1 cellular context compared by ENCODE assay signal in genomic region chr19:49929611-49930482, GRCh38.
TF ChIP-seq lines count a peak whose summit lies in the region.

No MANE protein-coding gene starts in this region.

TF ChIP-seq in HepG2, 621 proteins besides CTCF, POLR2A, EP300 and RAD21 (continues in another document):
- no peak for TF ChIP-seq ADNP (CRISPR knock-in tag; IDR thresholded peaks at IDR 0.05)
- TF ChIP-seq ZBTB42 (CRISPR knock-in tag; IDR thresholded peaks at IDR 0.05), result no peak
- TF ChIP-seq ZNF644 (CRISPR knock-in tag; IDR thresholded peaks at IDR 0.05; ENCODE audit: low read depth), result no peak
- peak; percentile 17; the same call in 1 of the 2 replicates for TF ChIP-seq ARID5B (CRISPR knock-in tag; IDR thresholded peaks at IDR 0.05)
- TF ChIP-seq ZNF207 (IDR thresholded peaks at IDR 0.05; ENCODE audit: borderline replicate concordance), result no peak
- TF ChIP-seq PCBP1 (IDR thresholded peaks at IDR 0.05; ENCODE audit: borderline replicate concordance, low read depth, low read length), result peak; percentile 97
- no peak; the same call in 1 of the 2 replicates for TF ChIP-seq SOX13 (IDR thresholded peaks at IDR 0.05)
- TF ChIP-seq SOX13 (CRISPR knock-in tag; conservative IDR thresholded peaks at IDR 0.05 in 1 of 2, IDR thresholded peaks at IDR 0.05 in 1 of 2), result no peak; a peak in 1 of 4 replicates
- TF ChIP-seq ZNF543 (CRISPR knock-in tag; IDR thresholded peaks at IDR 0.05), result no peak; the same call in 1 of the 2 replicates
- TF ChIP-seq GLI4 (CRISPR knock-in tag; IDR thresholded peaks at IDR 0.05; ENCODE audit: borderline replicate concordance), result no peak
- no peak; the same call in 1 of the 2 replicates for TF ChIP-seq HOXA9 (CRISPR knock-in tag; IDR thresholded peaks at IDR 0.05; ENCODE audit: borderline replicate concordance)
- no peak for TF ChIP-seq KAT2B (IDR thresholded peaks at IDR 0.05; ENCODE audit: borderline replicate concordance, low read depth, low read length)
- TF ChIP-seq ZNF180 (CRISPR knock-in tag; IDR thresholded peaks at IDR 0.05; ENCODE audit: borderline replicate concordance, low read depth), result no peak
- TF ChIP-seq RFXANK (CRISPR knock-in tag; IDR thresholded peaks at IDR 0.05), result no peak
- TF ChIP-seq STAG1 (CRISPR knock-in tag; IDR thresholded peaks at IDR 0.05), result peak; percentile 7; the same call in 1 of the 2 replicates
- TF ChIP-seq HDAC6 (IDR thresholded peaks at IDR 0.05; ENCODE audit: low read depth, low read length), result no peak
- 0 out of 2 replicates have a peak, but pooled peaks have one; percentile 43 for TF ChIP-seq RFX5 (IDR thresholded peaks at IDR 0.05; ENCODE audit: low read depth, low read length)
- peak; percentile 95; the same call in 1 of the 2 replicates for TF ChIP-seq ZFP36L1 (CRISPR knock-in tag; IDR thresholded peaks at IDR 0.05)
- no peak for TF ChIP-seq NR2F6 (IDR thresholded peaks at IDR 0.05)
- TF ChIP-seq NR2F6 (CRISPR knock-in tag; IDR thresholded peaks at IDR 0.05), result no peak
- TF ChIP-seq TERF1 (CRISPR knock-in tag; IDR thresholded peaks at IDR 0.05), result peak; percentile 83; the same call in 1 of the 2 replicates
- TF ChIP-seq CSRNP2 (CRISPR knock-in tag; conservative IDR thresholded peaks at IDR 0.05; ENCODE audit: low read depth), result no peak
- no peak for TF ChIP-seq THRA (CRISPR knock-in tag; IDR thresholded peaks at IDR 0.05; ENCODE audit: borderline replicate concordance)
- TF ChIP-seq RXRB (CRISPR knock-in tag; IDR thresholded peaks at IDR 0.05; ENCODE audit: borderline replicate concordance), result 0 out of 2 replicates have a peak, but pooled peaks have one; percentile 13
- no peak for TF ChIP-seq KMT2A (CRISPR knock-in tag; IDR thresholded peaks at IDR 0.05)
- 0 out of 2 replicates have a peak, but pooled peaks have one; percentile 1 for TF ChIP-seq ZSCAN12 (CRISPR knock-in tag; IDR thresholded peaks at IDR 0.05)
- peak; percentile 87; the same call in 1 of the 2 replicates for TF ChIP-seq CSRNP1 (CRISPR knock-in tag; IDR thresholded peaks at IDR 0.05)
- peak; percentile 74 for TF ChIP-seq ERF (CRISPR knock-in tag; IDR thresholded peaks at IDR 0.05)
- TF ChIP-seq ZBTB7B (CRISPR knock-in tag; IDR thresholded peaks at IDR 0.05), result 0 out of 2 replicates have a peak, but pooled peaks have one; percentile 18
- no peak for TF ChIP-seq PLRG1 (conservative IDR thresholded peaks at IDR 0.05)
- TF ChIP-seq ZNF737 (CRISPR knock-in tag; IDR thresholded peaks at IDR 0.05; ENCODE audit: borderline replicate concordance), result 0 out of 2 replicates have a peak, but pooled peaks have one; percentile 12
- TF ChIP-seq REL (CRISPR knock-in tag; conservative IDR thresholded peaks at IDR 0.05), result no peak; the same call in none of the 2 replicates
- no peak for TF ChIP-seq TIGD3 (CRISPR knock-in tag; IDR thresholded peaks at IDR 0.05; ENCODE audit: borderline replicate concordance)
- TF ChIP-seq FOXM1 (CRISPR knock-in tag; IDR thresholded peaks at IDR 0.05), result peak; percentile 79; the same call in 1 of the 2 replicates
- TF ChIP-seq HBP1 (CRISPR knock-in tag; IDR thresholded peaks at IDR 0.05; ENCODE audit: low read depth), result no peak; the same call in 1 of the 2 replicates
- TF ChIP-seq MEF2D (CRISPR knock-in tag; IDR thresholded peaks at IDR 0.05), result peak; percentile 59; the same call in 1 of the 2 replicates
- no peak for TF ChIP-seq HMGA1 (CRISPR knock-in tag; conservative IDR thresholded peaks at IDR 0.05)
- TF ChIP-seq ZNF609 (CRISPR knock-in tag; IDR thresholded peaks at IDR 0.05; ENCODE audit: borderline replicate concordance), result peak; percentile 60; the same call in 1 of the 2 replicates
- peak; percentile 93 for TF ChIP-seq HNRNPK (IDR thresholded peaks at IDR 0.05; ENCODE audit: low read depth, low read length, poor library complexity, severe bottlenecking)
- TF ChIP-seq TBX2 (CRISPR knock-in tag; IDR thresholded peaks at IDR 0.05; ENCODE audit: borderline replicate concordance), result peak; percentile 74
- no peak for TF ChIP-seq KLF13 (CRISPR knock-in tag; IDR thresholded peaks at IDR 0.05)
- TF ChIP-seq MXD4 (CRISPR knock-in tag; IDR thresholded peaks at IDR 0.05), result peak; percentile 90
- TF ChIP-seq KAT8 (CRISPR knock-in tag; IDR thresholded peaks at IDR 0.05), result peak; percentile 89
- TF ChIP-seq TARDBP (CRISPR knock-in tag; IDR thresholded peaks at IDR 0.05), result peak; percentile 64; the same call in 1 of the 2 replicates
- TF ChIP-seq ZBTB2 (CRISPR knock-in tag; IDR thresholded peaks at IDR 0.05; ENCODE audit: low read depth), result 0 out of 2 replicates have a peak, but pooled peaks have one; percentile 10
- no peak for TF ChIP-seq ZNF546 (CRISPR knock-in tag; conservative IDR thresholded peaks at IDR 0.05)
